Comparison of ENCODE assay signal across 9 cellular contexts in the genomic region with DNA sequence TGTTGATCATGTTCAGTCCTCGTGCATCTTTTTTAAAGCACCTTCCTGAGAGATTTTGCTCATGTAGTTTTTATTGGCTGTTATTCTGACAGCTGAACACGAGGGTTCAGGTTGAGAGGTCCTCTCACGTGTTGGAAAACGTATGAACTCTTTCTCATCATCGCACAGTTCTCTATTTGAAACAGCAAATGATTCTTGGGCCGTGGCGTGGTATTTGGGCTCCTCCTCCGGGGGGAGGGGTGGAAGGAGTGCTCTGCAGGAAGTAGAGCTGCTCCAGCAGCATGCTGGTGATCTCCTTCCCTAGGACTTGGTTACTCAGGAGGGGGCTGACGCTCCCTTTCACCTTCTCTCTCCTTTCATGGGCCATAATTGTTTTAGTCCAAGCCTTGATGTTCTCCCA.
DNase-seq lines count a peak whose midpoint lies in the region; ATAC-seq, FAIRE-seq and TF ChIP-seq lines count a peak whose summit lies in the region.
"Had no signal": no experiment of that assay in that cellular context is flagged by ENCODE, and none has a peak within 500 bp of the region (broad histone marks: within the 10 kb centered on the region; RNA-seq: fewer than 3 reads in every experiment).

No MANE protein-coding gene starts in this region.

- POLR2A ChIA-PET in HCT116 (lab: Charles Lee), result no interaction called here

- H3K4me1 ChIP-seq in HCT116 (ENCODE audit: control insufficient read depth in 1 of 2, insufficient read depth in 2 of 2, low read length in 2 of 2) (peaks cover 25 to 31% of the 10 kb centered on the region in 2 experiments), Peyer's patch (peaks cover 0 to 23% (median 6%) of the 10 kb centered on the region in 4 donors)

- H3K27me3 ChIP-seq in HCT116 (ENCODE audit: insufficient read depth, low read length), result no peaks in the 10 kb centered on the region
- no peaks in the 10 kb centered on the region for H3K27me3 ChIP-seq in Peyer's patch

- H3K4me2 ChIP-seq in HCT116 (ENCODE audit: low read length), result peak overlapping the region; percentile 39
- H3K4me2 ChIP-seq: KMS-11 had no signal

- no peaks in the 10 kb centered on the region for H3K36me3 ChIP-seq in HCT116 (ENCODE audit: control insufficient read depth in 1 of 2, insufficient read depth in 2 of 2, low read length in 2 of 2)
- H3K36me3 ChIP-seq in Peyer's patch, result no peaks in the 10 kb centered on the region

- H3K9me3 ChIP-seq in HCT116 (ENCODE audit: control insufficient read depth in 1 of 2, insufficient read depth in 1 of 2, low read depth in 1 of 2, low read length in 2 of 2), result no peaks in the 10 kb centered on the region
- no peaks in the 10 kb centered on the region for H3K9me3 ChIP-seq in Peyer's patch

- RAD21 ChIA-PET in HCT116 (lab: Charles Lee; ENCODE audit: low non-redundant PET in 1 of 2, low total read pairs in 2 of 2, uncharacterized antibody in 2 of 2, unreplicated experiment in 2 of 2), result no interaction called here

- in situ Hi-C loops in GM13976 (cut with MboI; ENCODE audit: low sequenced_read_pairs, unreplicated experiment), result no loop called here

- intact Hi-C loops in HCT116 (cut with micrococcal nuclease) (no loop called here), sciatic nerve (cut with DNase I) (no loop called here)

- no peak overlapping the region for H3K4me3 ChIP-seq in HCT116 (replicated peaks in 1 of 2; ENCODE audit: low read depth in 1 of 2, low read length in 2 of 2)
- H3K4me3 ChIP-seq in Peyer's patch, result no peak overlapping the region
- H3K4me3 ChIP-seq in epithelial cell of proximal tubule (ENCODE audit: low read depth, low read length), result peak overlapping the region; percentile 2

- DNase-seq in GM13976 (ENCODE audit: low spot score), result peak; percentile 52
- no peak for DNase-seq in HCT116 (ENCODE audit: low read depth, low spot score)
- DNase-seq in Peyer's patch, result peak in 2 of 3 donors; percentile 45 to 72
- no peak for DNase-seq in epithelial cell of proximal tubule (ENCODE audit: low read depth)
- DNase-seq in sciatic nerve (ENCODE audit: low spot score), result no peak
- no peak for DNase-seq in NCI-H2171 (lab: John Stamatoyannopoulos, UW)
- no peak for DNase-seq in RCC 7860 (ENCODE audit: low spot score)

- BruUV-seq in HCT116 (replicated peaks; lab: Mats Ljungman, UMichigan), result no TSS peak

- ATAC-seq in HCT116 (peak; percentile 67), sciatic nerve (peak; percentile 72), HG03520 (IDR thresholded peaks at IDR 0.05; ENCODE audit: unreplicated experiment) (no peak)

- no peak for TF ChIP-seq RAD21 in HCT116 (IDR thresholded peaks at IDR 0.05; ENCODE audit: low read depth)

- H2AFZ ChIP-seq in HCT116 (ENCODE audit: low read depth, low read length, poor library complexity, severe bottlenecking), result no peak overlapping the region

- TF ChIP-seq CTCF in GM13976 (IDR thresholded peaks at IDR 0.05; ENCODE audit: borderline replicate concordance, control extremely low read depth, extremely low read depth, insufficient read depth, missing control alignments) (no peak), HCT116 (IDR thresholded peaks at IDR 0.05 in 2 of 3, conservative IDR thresholded peaks at IDR 0.05 in 1 of 3; ENCODE audit: borderline replicate concordance in 1 of 3, insufficient read depth in 1 of 3, low read depth in 2 of 3, low read length in 2 of 3) (no peak), Peyer's patch (IDR thresholded peaks at IDR 0.05) (no peak), epithelial cell of proximal tubule (conservative IDR thresholded peaks at IDR 0.05; ENCODE audit: low read depth, low read length) (no peak)

- no peaks in the 10 kb centered on the region; the same call in 1 of the 2 replicates for H4K20me1 ChIP-seq in HCT116 (ENCODE audit: insufficient read depth)

- FAIRE-seq in RCC 7860 (lab: Jason Lieb, UNC), result no peak

- TF ChIP-seq POLR2A in HCT116 (IDR thresholded peaks at IDR 0.05; ENCODE audit: borderline replicate concordance, extremely low read depth, insufficient read depth, insufficient read length) (no peak), Peyer's patch (IDR thresholded peaks at IDR 0.05) (no peak)

- no peaks in the 10 kb centered on the region for H3K79me2 ChIP-seq in HCT116 (ENCODE audit: insufficient read depth, low read length)

- no peaks in the 10 kb centered on the region for H3K9me2 ChIP-seq in HCT116 (ENCODE audit: insufficient read depth)

- H3K9ac ChIP-seq in HCT116 (ENCODE audit: low read length), result no peak overlapping the region
- H3K9ac ChIP-seq: KMS-11 had no signal

- CTCF ChIA-PET in HCT116 (lab: Charles Lee), result interaction anchor here (1.1 kb wide), 1 partner anchor 32 kb away, joined by 3 read pairs; no protein-coding TSS in a partner anchor

- H3K27ac ChIP-seq in HCT116 (ENCODE audit: low read depth, low read length), result no peak overlapping the region
- H3K27ac ChIP-seq in Peyer's patch, result no peak overlapping the region
- H3K27ac ChIP-seq: KMS-11 had no signal

TF ChIP-seq in HCT116, 20 proteins besides CTCF, POLR2A, EP300 and RAD21:
- TF ChIP-seq ZNF274 (IDR thresholded peaks at IDR 0.05; ENCODE audit: low read depth, low read length) (no peak), YY1 (IDR thresholded peaks at IDR 0.05; ENCODE audit: extremely low read depth, insufficient replicate concordance, low read depth, low read length) (no peak), EZH2 (IDR thresholded peaks at IDR 0.05) (no peak), REST (IDR thresholded peaks at IDR 0.05; ENCODE audit: low read depth) (no peak), JUND (IDR thresholded peaks at IDR 0.05) (no peak), CEBPB (IDR thresholded peaks at IDR 0.05; ENCODE audit: low read depth) (no peak), CBX3 (IDR thresholded peaks at IDR 0.05; ENCODE audit: low read depth) (no peak), POLR2AphosphoS5 (IDR thresholded peaks at IDR 0.05; ENCODE audit: low read depth, low read length) (no peak), TCF7L2 (IDR thresholded peaks at IDR 0.05; ENCODE audit: borderline replicate concordance, extremely low read depth, insufficient read depth, insufficient read length) (no peak), ZFX (IDR thresholded peaks at IDR 0.05) (no peak), SIN3A (IDR thresholded peaks at IDR 0.05; ENCODE audit: low read depth) (no peak), FOSL1 (IDR thresholded peaks at IDR 0.05; ENCODE audit: low read depth) (no peak), ELF1 (IDR thresholded peaks at IDR 0.05; ENCODE audit: borderline replicate concordance, low read depth) (no peak), EGR1 (IDR thresholded peaks at IDR 0.05; ENCODE audit: low read depth) (no peak), EZH2phosphoT487 (IDR thresholded peaks at IDR 0.05; ENCODE audit: borderline replicate concordance) (no peak), ZBTB33 (IDR thresholded peaks at IDR 0.05; ENCODE audit: extremely low read depth, insufficient replicate concordance, low read length) (no peak), SRF (IDR thresholded peaks at IDR 0.05; ENCODE audit: low read depth) (no peak), SP1 (IDR thresholded peaks at IDR 0.05; ENCODE audit: low read depth) (no peak)
- TF ChIP-seq, protein P1, sequence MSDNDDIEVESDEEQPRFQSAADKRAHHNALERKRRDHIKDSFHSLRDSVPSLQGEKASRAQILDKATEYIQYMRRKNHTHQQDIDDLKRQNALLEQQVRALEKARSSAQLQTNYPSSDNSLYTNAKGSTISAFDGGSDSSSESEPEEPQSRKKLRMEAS (IDR thresholded peaks at IDR 0.05), result no peak
- TF ChIP-seq, protein P2, sequence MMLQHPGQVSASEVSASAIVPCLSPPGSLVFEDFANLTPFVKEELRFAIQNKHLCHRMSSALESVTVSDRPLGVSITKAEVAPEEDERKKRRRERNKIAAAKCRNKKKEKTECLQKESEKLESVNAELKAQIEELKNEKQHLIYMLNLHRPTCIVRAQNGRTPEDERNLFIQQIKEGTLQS (IDR thresholded peaks at IDR 0.05), result no peak

Comparison
In these comparisons a context has a peak if more than half of its experiments do, and no peak if none do; other contexts are left out.
1. DNase-seq: peak in GM13976 (single experiment) and Peyer's patch (2 of 3); none in HCT116 (single experiment), epithelial cell of proximal tubule (single experiment), sciatic nerve (single experiment), NCI-H2171 (single experiment) and RCC 7860 (single experiment).